ENCODE assay signal across 1 cellular context in the genomic region with DNA sequence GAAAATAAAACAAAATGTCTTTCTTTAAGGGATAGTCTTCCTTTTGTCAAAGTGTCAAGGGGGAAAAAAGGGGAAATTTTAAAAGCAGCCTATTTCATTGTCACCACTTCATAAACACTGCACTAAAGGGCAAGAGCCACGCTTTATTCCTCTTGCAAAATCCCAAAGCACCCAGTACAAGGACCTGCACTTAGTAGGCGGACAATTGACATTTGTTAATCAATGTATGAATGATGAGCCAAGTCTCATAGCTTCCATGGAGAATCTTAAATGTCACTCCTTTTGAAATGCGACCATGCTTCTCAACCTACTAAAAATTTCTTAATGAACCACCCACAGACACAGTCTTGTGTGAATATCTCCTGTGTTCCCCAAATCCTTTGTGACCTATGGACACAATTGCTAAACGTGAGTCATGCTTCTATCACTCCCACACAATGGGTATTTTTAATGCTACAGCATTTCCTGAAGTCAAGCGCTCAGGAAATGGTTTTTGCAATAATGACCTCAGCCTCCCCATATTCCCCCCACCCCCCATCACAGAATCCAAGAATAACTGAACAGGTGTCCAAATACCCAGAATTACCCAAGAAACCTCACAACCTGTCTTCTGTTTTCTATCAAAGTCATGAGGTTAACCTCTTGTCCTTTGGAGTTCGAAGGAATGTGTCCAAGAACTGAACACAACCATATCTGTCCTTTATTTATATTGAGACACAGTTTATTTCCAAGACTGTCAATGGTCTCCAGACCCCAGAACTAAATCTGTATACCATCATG.
TF ChIP-seq lines count a peak whose summit lies in the region.

No MANE protein-coding gene starts in this region.

TF ChIP-seq in HCT116, 20 proteins besides CTCF, POLR2A, EP300 and RAD21 (continued from another document):
- TF ChIP-seq, protein P1, sequence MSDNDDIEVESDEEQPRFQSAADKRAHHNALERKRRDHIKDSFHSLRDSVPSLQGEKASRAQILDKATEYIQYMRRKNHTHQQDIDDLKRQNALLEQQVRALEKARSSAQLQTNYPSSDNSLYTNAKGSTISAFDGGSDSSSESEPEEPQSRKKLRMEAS (IDR thresholded peaks at IDR 0.05): peak; percentile 43
- TF ChIP-seq, protein P2, sequence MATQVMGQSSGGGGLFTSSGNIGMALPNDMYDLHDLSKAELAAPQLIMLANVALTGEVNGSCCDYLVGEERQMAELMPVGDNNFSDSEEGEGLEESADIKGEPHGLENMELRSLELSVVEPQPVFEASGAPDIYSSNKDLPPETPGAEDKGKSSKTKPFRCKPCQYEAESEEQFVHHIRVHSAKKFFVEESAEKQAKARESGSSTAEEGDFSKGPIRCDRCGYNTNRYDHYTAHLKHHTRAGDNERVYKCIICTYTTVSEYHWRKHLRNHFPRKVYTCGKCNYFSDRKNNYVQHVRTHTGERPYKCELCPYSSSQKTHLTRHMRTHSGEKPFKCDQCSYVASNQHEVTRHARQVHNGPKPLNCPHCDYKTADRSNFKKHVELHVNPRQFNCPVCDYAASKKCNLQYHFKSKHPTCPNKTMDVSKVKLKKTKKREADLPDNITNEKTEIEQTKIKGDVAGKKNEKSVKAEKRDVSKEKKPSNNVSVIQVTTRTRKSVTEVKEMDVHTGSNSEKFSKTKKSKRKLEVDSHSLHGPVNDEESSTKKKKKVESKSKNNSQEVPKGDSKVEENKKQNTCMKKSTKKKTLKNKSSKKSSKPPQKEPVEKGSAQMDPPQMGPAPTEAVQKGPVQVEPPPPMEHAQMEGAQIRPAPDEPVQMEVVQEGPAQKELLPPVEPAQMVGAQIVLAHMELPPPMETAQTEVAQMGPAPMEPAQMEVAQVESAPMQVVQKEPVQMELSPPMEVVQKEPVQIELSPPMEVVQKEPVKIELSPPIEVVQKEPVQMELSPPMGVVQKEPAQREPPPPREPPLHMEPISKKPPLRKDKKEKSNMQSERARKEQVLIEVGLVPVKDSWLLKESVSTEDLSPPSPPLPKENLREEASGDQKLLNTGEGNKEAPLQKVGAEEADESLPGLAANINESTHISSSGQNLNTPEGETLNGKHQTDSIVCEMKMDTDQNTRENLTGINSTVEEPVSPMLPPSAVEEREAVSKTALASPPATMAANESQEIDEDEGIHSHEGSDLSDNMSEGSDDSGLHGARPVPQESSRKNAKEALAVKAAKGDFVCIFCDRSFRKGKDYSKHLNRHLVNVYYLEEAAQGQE (IDR thresholded peaks at IDR 0.05; ENCODE audit: low read depth): no peak
